In the genomic region with DNA sequence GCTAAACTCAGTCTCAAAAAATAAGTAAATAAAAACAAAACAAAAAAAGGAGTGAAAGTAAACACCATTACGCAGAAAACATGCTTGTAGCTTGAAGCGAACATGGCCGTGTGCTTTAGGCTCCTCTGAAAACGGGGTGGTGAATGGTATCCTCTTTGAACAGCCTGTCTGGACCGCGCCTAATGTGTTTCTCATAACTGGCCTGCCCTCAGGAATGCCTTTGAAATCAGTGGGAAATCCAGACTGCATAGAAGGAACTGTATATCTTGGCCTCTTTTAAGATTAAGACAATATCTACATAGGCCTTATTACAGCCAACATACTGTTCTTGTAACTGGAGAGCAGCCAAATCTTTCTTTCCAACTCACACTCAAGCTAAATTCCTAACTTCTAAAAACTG, we compare ENCODE assay signal across 8 cellular contexts. TPM values are rescaled to one million over a fixed set of nuclear protein-coding genes. Genes with fewer than 3 reads are reported as not detected.
A peak's percentile ranks its signal among the peaks of the same experiment; 100 is the strongest.
DNase-seq lines count a peak whose midpoint lies in the region; ATAC-seq, FAIRE-seq and TF ChIP-seq lines count a peak whose summit lies in the region.
"Not testable (repeated sequence)": the region's sequence is repeated elsewhere in the genome, so short reads cannot be mapped to it uniquely, and the experiment has no call there.

No MANE protein-coding gene starts in this region.

- H3K9ac ChIP-seq in PC-3 (ENCODE audit: low read length); keratinocyte (ENCODE audit: control insufficient read depth, extremely low read depth, insufficient read depth, low read length): not testable (repeated sequence)

- not testable (repeated sequence) for H3K9me2 ChIP-seq in PC-3 (replicated peaks; ENCODE audit: low read length)

- H3K36me3 Mint-ChIP-seq in brain; osteocyte (ENCODE audit: unreplicated experiment): not testable (repeated sequence)

- CTCF ChIA-PET in A549 (lab: Yijun Ruan, JAX): interaction anchor here (1.1 to 2.2 kb wide), 4 partner anchors 8 to 68 kb away, joined by 3 to 11 read pairs (median 5); a partner anchor contains a TSS
- CTCF ChIA-PET in PC-3 (lab: Charles Lee): not testable (repeated sequence)

- POLR2A ChIA-PET in A549 (lab: Yijun Ruan, JAX); PC-3 (lab: Charles Lee; ENCODE audit: unreplicated experiment): not testable (repeated sequence)

- not testable (repeated sequence) for TF ChIP-seq EP300 in A549 (IDR thresholded peaks at IDR 0.05)

- H3K4me3 Mint-ChIP-seq in brain: peak overlapping the region in 1 of 5 experiments; percentile 65
- not testable (repeated sequence) for H3K4me3 Mint-ChIP-seq in osteocyte (ENCODE audit: unreplicated experiment)

- H3K4me1 Mint-ChIP-seq in brain (peaks cover 15% of the 10 kb centered on the region), osteocyte (ENCODE audit: unreplicated experiment) (peaks cover 21% of the 10 kb centered on the region)

- H3K27me3 Mint-ChIP-seq in brain: not testable (repeated sequence)
- peaks cover 12% of the 10 kb centered on the region for H3K27me3 Mint-ChIP-seq in osteocyte (ENCODE audit: unreplicated experiment)

- not testable (repeated sequence) for DNase-seq in A549 (ENCODE audit: low read depth in 1 of 2, low spot score in 1 of 2); PC-3; keratinocyte (ENCODE audit: low read depth, low spot score)
- DNase-seq in amniotic epithelial cell (ENCODE audit: low read depth): peak; percentile 21
- DNase-seq in fibroblast of pulmonary artery (ENCODE audit: low read depth): peak; percentile 33
- DNase-seq in osteocyte (ENCODE audit: extremely low spot score, unreplicated experiment): peak; percentile 34
- peak; percentile 68 for DNase-seq in smooth muscle cell of the brain vasculature (ENCODE audit: low read depth, low spot score)

- not testable (repeated sequence) for TF ChIP-seq RAD21 in A549 (conservative IDR thresholded peaks at IDR 0.05 in 1 of 2, IDR thresholded peaks at IDR 0.05 in 1 of 2)

- peak overlapping the region in 3 of 5 experiments; percentile 42 to 71 (median 57) for H3K27ac Mint-ChIP-seq in brain
- peak overlapping the region; percentile 37 for H3K27ac Mint-ChIP-seq in osteocyte (ENCODE audit: unreplicated experiment)

- not testable (repeated sequence) for TF ChIP-seq POLR2A in A549 (IDR thresholded peaks at IDR 0.05; ENCODE audit: low read length)

- not testable (repeated sequence) for BruUV-seq in PC-3 (replicated peaks; lab: Mats Ljungman, UMichigan)

- not testable (repeated sequence) for H2AFZ ChIP-seq in PC-3 (ENCODE audit: low read length)
- H2AFZ ChIP-seq in keratinocyte (ENCODE audit: control insufficient read depth, low read length): peak overlapping the region; percentile 22

- not testable (repeated sequence) for H3K27me3 ChIP-seq in PC-3 (ENCODE audit: low read length); keratinocyte (ENCODE audit: control insufficient read depth, extremely low read depth, insufficient read depth, low read length)

- not testable (repeated sequence) for H4K20me1 ChIP-seq in PC-3 (ENCODE audit: low read length); keratinocyte (ENCODE audit: control insufficient read depth, extremely low read depth, insufficient read depth, low read length)

- not testable (repeated sequence) for H3K36me3 ChIP-seq in PC-3 (ENCODE audit: low read depth, low read length); keratinocyte (ENCODE audit: control insufficient read depth in 2 of 2, extremely low read depth in 1 of 2, insufficient read depth in 2 of 2, low read length in 2 of 2)

- FAIRE-seq in A549 (lab: Jason Lieb, UNC): peak; percentile 7
- FAIRE-seq in keratinocyte (lab: Jason Lieb, UNC): not testable (repeated sequence)

- not testable (repeated sequence) for H3F3A ChIP-seq in PC-3 (ENCODE audit: low read length, unreplicated experiment)

- H3K4me3 ChIP-seq in A549; PC-3 (ENCODE audit: low read length); fibroblast of pulmonary artery (replicated peaks; ENCODE audit: low read depth, low read length); keratinocyte (ENCODE audit: control insufficient read depth in 2 of 3, extremely low read depth in 1 of 3, insufficient read depth in 2 of 3, low read depth in 1 of 3, low read length in 3 of 3): not testable (repeated sequence)

- H3K4me2 ChIP-seq in A549; PC-3 (ENCODE audit: low read length); keratinocyte (ENCODE audit: control insufficient read depth, extremely low read depth, insufficient read depth, low read depth, low read length): not testable (repeated sequence)

- H3K9me1 ChIP-seq in keratinocyte (ENCODE audit: control insufficient read depth, extremely low read depth, insufficient read depth, low read length): not testable (repeated sequence)

- TF ChIP-seq CTCF in A549 (IDR thresholded peaks at IDR 0.05); PC-3 (conservative IDR thresholded peaks at IDR 0.05; ENCODE audit: low read depth, low read length); brain (conservative IDR thresholded peaks at IDR 0.05); fibroblast of pulmonary artery (IDR thresholded peaks at IDR 0.05; ENCODE audit: low read length, missing control alignments); keratinocyte (optimal IDR thresholded peaks at IDR 0.05 in 1 of 3, IDR thresholded peaks at IDR 0.05 in 1 of 3, conservative IDR thresholded peaks at IDR 0.05 in 1 of 3; ENCODE audit: extremely low read depth in 1 of 3, insufficient read depth in 2 of 3, low read length in 3 of 3); osteocyte (IDR thresholded peaks at IDR 0.05): not testable (repeated sequence)

- not testable (repeated sequence) for H3K79me2 ChIP-seq in PC-3 (ENCODE audit: low read length); keratinocyte (ENCODE audit: control insufficient read depth, insufficient read depth, low read length)

- not testable (repeated sequence) for H3K9me3 ChIP-seq in A549; PC-3 (ENCODE audit: low read length); keratinocyte (ENCODE audit: control insufficient read depth, low read depth, low read length)

- intact Hi-C loops in PC-3 (cut with micrococcal nuclease): not testable (repeated sequence)

- ATAC-seq in A549: not testable (repeated sequence)
- ATAC-seq in PC-3: peak; percentile 20; the same call in 1 of the 2 replicates

- dilution Hi-C loops in keratinocyte (cut with MboI; ENCODE audit: extremely low pct_ligation_motif_present, low sequenced_read_pairs): not testable (repeated sequence)

- not testable (repeated sequence) for H3K9me3 Mint-ChIP-seq in brain; osteocyte (ENCODE audit: unreplicated experiment)

- H3K27ac ChIP-seq in A549; keratinocyte (ENCODE audit: control insufficient read depth, insufficient read depth, low read length): not testable (repeated sequence)
- H3K27ac ChIP-seq in PC-3 (ENCODE audit: low read length): peak overlapping the region; percentile 12; the same call in 1 of the 2 replicates

- not testable (repeated sequence) for H3K4me1 ChIP-seq in A549; PC-3 (ENCODE audit: insufficient read depth, low read length); keratinocyte (ENCODE audit: control insufficient read depth, extremely low read depth, insufficient read depth, low read length)

- WGBS in A549 (ENCODE audit: missing lambda C conversion rate): 76% methylated on average over 6 of the region's 6 CpGs

RNA-seq across cellular contexts. Expression of a gene that starts 6.7 kb away (rescaled TPM):
- polyA plus RNA-seq in A549 (2011; rRNA removed) (75.1 and 85.3 TPM in 2 replicates), A549 (2017; fragmentation: RNase III; extraction: RNeasy Plus Mini Kit Qiagen cat#74134 plus additional on column Dnase treatment) (77.5 to 83.0 TPM (median 77.6 TPM) in 3 replicates), brain (ENCODE audit: insufficient read depth, low read depth, low replicate concordance) (12.2 TPM), keratinocyte (49.6 to 83.2 TPM (median 65.6 TPM) in 3 replicates)
- 37.1 and 61.7 TPM in 2 replicates for polyA plus RNA-seq in A549 (2012; cell fraction: cytosol; rRNA removed)
- 50.1 and 55.6 TPM in 2 replicates for polyA plus RNA-seq in A549 (2012; cell fraction: nucleus; rRNA removed)
- polyA minus RNA-seq in A549 (2011; rRNA and poly(A)+ RNA removed): 47.7 and 51.2 TPM in 2 replicates
- total RNA-seq in PC-3 (2014; rRNA removed) (65.3 and 89.4 TPM in 2 replicates), osteocyte (45.8 and 47.8 TPM in 2 replicates)
- 236 TPM for polyA plus RNA-seq in keratinocyte (2011; ENCODE audit: low read depth)
- 27.2 and 29.0 TPM in 2 replicates for polyA plus RNA-seq in keratinocyte (2011; cell fraction: cytosol; rRNA removed)
- 95.0 and 163 TPM in 2 replicates for polyA plus RNA-seq in keratinocyte (2011; cell fraction: nucleus; rRNA removed)
- polyA plus RNA-seq in keratinocyte (2012; ENCODE audit: low replicate concordance): 51.7 and 77.6 TPM in 2 replicates
- 9.9 to 159 TPM (median 58.7 TPM) in 3 replicates for polyA minus RNA-seq in keratinocyte
- 34.5 TPM for polyA minus RNA-seq in keratinocyte (2011; cell fraction: cytosol; rRNA and poly(A)+ RNA removed)
- 86.1 and 121 TPM in 2 replicates for polyA minus RNA-seq in keratinocyte (2011; cell fraction: nucleus; rRNA and poly(A)+ RNA removed)
